ENCODE assay signal across 19 cellular contexts in the genomic region with DNA sequence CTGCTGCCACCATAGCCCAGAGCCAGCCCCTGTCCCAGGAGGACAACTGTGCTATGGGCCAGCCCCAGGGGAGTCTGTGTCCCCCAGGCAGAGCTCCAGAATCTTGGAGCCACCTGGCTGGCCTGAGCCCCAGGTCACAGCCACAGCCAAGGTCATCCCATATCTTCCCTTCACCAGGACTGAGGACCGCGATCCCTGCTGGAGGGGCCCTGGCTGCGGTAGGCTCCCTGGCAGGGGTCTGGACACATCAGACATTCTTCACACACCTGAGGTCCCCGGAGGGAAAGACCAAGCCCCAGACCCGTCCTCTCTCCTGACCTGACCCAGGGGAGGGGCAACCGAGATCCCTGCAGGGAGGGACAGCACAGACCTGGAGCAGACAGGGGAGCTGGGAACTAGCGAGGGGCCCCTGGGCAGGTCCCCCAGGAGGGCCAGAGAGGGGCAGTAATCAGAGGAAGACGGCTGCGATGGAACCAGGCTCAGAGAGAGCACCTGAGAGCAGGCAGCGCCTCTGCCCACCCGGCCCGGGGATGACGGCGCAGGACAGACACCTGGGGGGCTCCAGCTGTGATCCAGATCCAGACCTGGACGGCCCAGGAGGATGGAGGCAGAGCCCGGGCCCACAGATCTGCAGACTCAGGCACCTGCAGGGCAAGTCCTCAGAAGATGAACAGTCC.
"Had no signal": no experiment of that assay in that cellular context is flagged by ENCODE, and none has a peak within 500 bp of the region (broad histone marks: within the 10 kb centered on the region; RNA-seq: fewer than 3 reads in every experiment).

No MANE protein-coding gene starts in this region.

- H3K27ac ChIP-seq: epithelial cell of prostate, esophagus muscularis mucosa, gastrocnemius medialis, heart right ventricle, pancreas, suprapubic skin, thyroid gland, vagina had no signal

- H3K9me3 ChIP-seq: esophagus muscularis mucosa, gastrocnemius medialis, heart right ventricle, mucosa of descending colon, pancreas, suprapubic skin, thyroid gland, vagina had no signal

- H3K4me1 ChIP-seq: gastrocnemius medialis, pancreas, thyroid gland had no signal

- H3K4me3 ChIP-seq: esophagus muscularis mucosa, gastrocnemius medialis, heart right ventricle, mucosa of descending colon, pancreas, suprapubic skin, thyroid gland, vagina had no signal

- DNase-seq: effector memory CD8-positive, alpha-beta T cell; gastrocnemius medialis; heart right ventricle; hypothalamus; immature natural killer cell; left ventricle myocardium superior; mucosa of descending colon; natural killer cell; nucleus accumbens; right cardiac atrium; stimulated activated CD4-positive, alpha-beta T cell treated with anti-CD3 and anti-CD28 coated beads, Interleukin-4, amount 100 ng/mL, for 1 hour; stimulated activated CD8-positive, alpha-beta memory T cell treated with anti-CD3 and anti-CD28 coated beads, Interleukin-4, amount 100 ng/mL, for 48 hours; stimulated activated naive CD8-positive, alpha-beta T cell treated with anti-CD3 and anti-CD28 coated beads, Interleukin-15, Interleukin-2, amounts not matched to agents 100 U/mL and 50 U/mL, for 24 hours; thyroid gland had no signal

- H3K27me3 ChIP-seq: pancreas, thyroid gland, vagina had no signal

- H3K36me3 ChIP-seq: esophagus muscularis mucosa, gastrocnemius medialis, heart right ventricle, pancreas, suprapubic skin, thyroid gland, vagina had no signal
